In genomic region chr4:175419120-175419774, GRCh38 we compare ENCODE assay signal across 12 cellular contexts.
DNase-seq lines count a peak whose midpoint lies in the region; ATAC-seq, FAIRE-seq and TF ChIP-seq lines count a peak whose summit lies in the region.
"Had no signal": no experiment of that assay in that cellular context is flagged by ENCODE, and none has a peak within 500 bp of the region (broad histone marks: within the 10 kb centered on the region; RNA-seq: fewer than 3 reads in every experiment).

No MANE protein-coding gene starts in this region.

- H3K4me3 Mint-ChIP-seq in activated T-cell treated with anti-CD3 and anti-CD28 coated beads, Interleukin-2, amount 50 U/mL, for 72 hours, result no peak overlapping the region
- H3K4me3 Mint-ChIP-seq: endodermal cell had no signal

- peak overlapping the region; percentile 92 for H3K27ac ChIP-seq in epithelial cell of prostate
- no peak overlapping the region for H3K27ac ChIP-seq in prostate gland

- TF ChIP-seq CTCF in prostate gland (IDR thresholded peaks at IDR 0.05), result no peak

- H3K27ac Mint-ChIP-seq in activated T-cell treated with anti-CD3 and anti-CD28 coated beads, Interleukin-2, amount 50 U/mL, for 72 hours, result no peak overlapping the region
- H3K27ac Mint-ChIP-seq: endodermal cell had no signal

- 67% methylated on average over 2 of the region's 2 CpGs for WGBS in prostate gland

- peak; percentile 93 for DNase-seq in EL
- DNase-seq in RCC 7860 (ENCODE audit: low spot score), result peak; percentile 91
- DNase-seq in epithelial cell of prostate (ENCODE audit: low read depth, low spot score), result no peak
- DNase-seq in renal cortical epithelial cell (ENCODE audit: low read depth), result peak; percentile 98
- DNase-seq in islet precursor cell, result no peak
- DNase-seq in prostate gland (ENCODE audit: low spot score), result no peak
- no peak for DNase-seq in activated T-cell treated with anti-CD3 and anti-CD28 coated beads, Interleukin-2, amount 50 U/mL, for 72 hours
- DNase-seq: activated CD4-positive, alpha-beta T cell treated with anti-CD3 and anti-CD28 coated beads for 1 hour; endodermal cell; NCI-H1436 treated with DMSO at 0.1 percent for 48 hours; stimulated activated naive CD4-positive, alpha-beta T cell treated with Interleukin-2 at 50 U/mL for 16 hours had no signal

- ATAC-seq in HG03439 (IDR thresholded peaks at IDR 0.05; ENCODE audit: unreplicated experiment), result no peak
- no peak for ATAC-seq in activated T-cell treated with anti-CD3 and anti-CD28 coated beads, Interleukin-2, amount 50 U/mL, for 72 hours (replicated peaks in 1 of 2)

- no peaks in the 10 kb centered on the region for H3K27me3 Mint-ChIP-seq in activated T-cell treated with anti-CD3 and anti-CD28 coated beads, Interleukin-2, amount 50 U/mL, for 72 hours (ENCODE audit: low read depth)

- H3K36me3 ChIP-seq in prostate gland, result no peaks in the 10 kb centered on the region

- H3K27me3 ChIP-seq in prostate gland (replicated peaks; ENCODE audit: insufficient read depth), result no peaks in the 10 kb centered on the region

- H3K36me3 Mint-ChIP-seq in activated T-cell treated with anti-CD3 and anti-CD28 coated beads, Interleukin-2, amount 50 U/mL, for 72 hours (ENCODE audit: insufficient read depth in 2 of 2), result no peaks in the 10 kb centered on the region

- FAIRE-seq in RCC 7860 (lab: Jason Lieb, UNC), result peak; percentile 83

- intact Hi-C loops in prostate gland (cut with DNase I), result no loop called here

- H3K9me3 Mint-ChIP-seq in activated T-cell treated with anti-CD3 and anti-CD28 coated beads, Interleukin-2, amount 50 U/mL, for 72 hours, result peaks cover 0 to 12% of the 10 kb centered on the region in 2 donors
- H3K9me3 Mint-ChIP-seq: endodermal cell had no signal

- no peaks in the 10 kb centered on the region for H3K4me1 Mint-ChIP-seq in activated T-cell treated with anti-CD3 and anti-CD28 coated beads, Interleukin-2, amount 50 U/mL, for 72 hours (ENCODE audit: low read depth)

- TF ChIP-seq POLR2A in prostate gland (IDR thresholded peaks at IDR 0.05), result no peak

- no peaks in the 10 kb centered on the region for H3K4me1 ChIP-seq in prostate gland (replicated peaks)

- no peaks in the 10 kb centered on the region for H3K9me3 ChIP-seq in prostate gland

- no peak overlapping the region for H3K4me3 ChIP-seq in prostate gland

Comparison
In these comparisons a context has a peak if more than half of its experiments do, and no peak if none do; other contexts are left out.
1. DNase-seq: peak in EL (single experiment), RCC 7860 (single experiment) and renal cortical epithelial cell (single experiment); none in epithelial cell of prostate (single experiment), islet precursor cell (single experiment), prostate gland (single experiment) and activated T-cell treated with anti-CD3 and anti-CD28 coated beads, Interleukin-2, amount 50 U/mL, for 72 hours (0 of 2).